ENCODE assay signal across 11 cellular contexts in genomic region chr11:17846852-17847453, GRCh38.
DNase-seq lines count a peak whose midpoint lies in the region; ATAC-seq and TF ChIP-seq lines count a peak whose summit lies in the region.
"Had no signal": no experiment of that assay in that cellular context is flagged by ENCODE, and none has a peak within 500 bp of the region (broad histone marks: within the 10 kb centered on the region; RNA-seq: fewer than 3 reads in every experiment).

No MANE protein-coding gene starts in this region.

- H3K36me3 ChIP-seq in GM23248 (ENCODE audit: low read depth): no peaks in the 10 kb centered on the region
- H3K36me3 ChIP-seq in Panc1 (ENCODE audit: control insufficient read depth, insufficient read depth, low read length): no peaks in the 10 kb centered on the region
- H3K36me3 ChIP-seq in psoas muscle (ENCODE audit: insufficient read depth in 1 of 2, low read depth in 1 of 2): no peaks in the 10 kb centered on the region

- H3K27ac ChIP-seq in GM23248 (no peak overlapping the region), Panc1 (ENCODE audit: low read length) (no peak overlapping the region), psoas muscle (peak overlapping the region; percentile 47)

- H4K20me1 ChIP-seq in GM23248 (ENCODE audit: insufficient read depth): no peaks in the 10 kb centered on the region

- in situ Hi-C loops in GM23248 (cut with MboI) (no loop called here), Panc1 (cut with HindIII; ENCODE audit: low pct_unique_long_range_greater_than_20kb, low sequenced_read_pairs) (no loop called here)

- H3K36me3 Mint-ChIP-seq in T-helper 17 cell (ENCODE audit: low read depth): peaks cover 9% of the 10 kb centered on the region

- peaks cover 3% of the 10 kb centered on the region for H3K4me1 Mint-ChIP-seq in T-helper 17 cell

- WGBS in GM23248 (ENCODE audit: low coverage in 1 of 2, low lambda C conversion rate in 2 of 2, missing lambda C conversion rate in 2 of 2), 2 experiments: 83 to 87% methylated on average over 7 of the region's 7 CpGs
- WGBS in psoas muscle, 3 donors: 34 to 46% (median 37%) methylated on average over 7 of the region's 7 CpGs

- no peaks in the 10 kb centered on the region for H3K27me3 Mint-ChIP-seq in T-helper 17 cell

- H3K4me1 ChIP-seq in GM23248 (ENCODE audit: insufficient read depth) (peaks cover 15% of the 10 kb centered on the region), Panc1 (ENCODE audit: control insufficient read depth, insufficient read depth, low read length) (no peaks in the 10 kb centered on the region), psoas muscle (peaks cover 36% of the 10 kb centered on the region)

- POLR2A ChIA-PET in Panc1 (lab: Charles Lee): interaction anchor here (0.7 kb wide), 1 partner anchor 293 kb away, joined by 4 read pairs; no protein-coding TSS in a partner anchor

- peaks cover 14% of the 10 kb centered on the region for H3F3A ChIP-seq in GM23248 (ENCODE audit: insufficient read depth)

- ATAC-seq in Panc1: 0 out of 2 replicates have a peak, but pooled peaks have one; percentile 63
- ATAC-seq in psoas muscle: peak; percentile 84 to 91 (median 90)
- no peak for ATAC-seq in GM21576 (IDR thresholded peaks at IDR 0.05; ENCODE audit: unreplicated experiment)
- ATAC-seq in esophagus mucosa: no peak
- no peak for ATAC-seq in T-helper 17 cell

- BruUV-seq in Panc1 (replicated peaks; lab: Mats Ljungman, UMichigan): no TSS peak

- intact Hi-C loops in Panc1 (cut with micrococcal nuclease; ENCODE audit: unreplicated experiment): no loop called here
- intact Hi-C loops in psoas muscle (cut with DNase I): loop anchor here (2.0 to 5.0 kb wide), 3 partner anchors 86 to 130 kb away; no protein-coding TSS in a partner anchor

- H3K9ac ChIP-seq in GM23248: no peak overlapping the region

- H3K9me3 ChIP-seq in GM23248 (ENCODE audit: low read depth) (no peaks in the 10 kb centered on the region), Panc1 (ENCODE audit: control insufficient read depth, insufficient read depth, low read depth, low read length) (no peaks in the 10 kb centered on the region), psoas muscle (no peaks in the 10 kb centered on the region), T-helper 17 cell (ENCODE audit: control insufficient read depth, low read length, poor library complexity, severe bottlenecking) (no peaks in the 10 kb centered on the region)

- no peak overlapping the region for H3K27ac Mint-ChIP-seq in T-helper 17 cell

- TF ChIP-seq CTCF in Panc1 (IDR thresholded peaks at IDR 0.05) (peak; percentile 22; the same call in 1 of the 2 replicates), fibroblast of mammary gland (conservative IDR thresholded peaks at IDR 0.05; ENCODE audit: control insufficient read depth, insufficient read depth, low read depth, low read length) (peak; percentile 44), psoas muscle (IDR thresholded peaks at IDR 0.05) (peak; percentile 56)

- no peak overlapping the region for H2AFZ ChIP-seq in GM23248

- CTCF ChIA-PET in Panc1 (lab: Charles Lee): no interaction called here

- DNase-seq in GM23248 (peak; percentile 12), Panc1 (ENCODE audit: low read depth, low spot score) (no peak), fibroblast of mammary gland (ENCODE audit: low read depth) (peak; percentile 69), psoas muscle (peak; percentile 29 to 67), T-helper 17 cell (no peak)
- DNase-seq in stimulated activated naive CD4-positive, alpha-beta T cell treated with Interleukin-2 at 50 U/mL for 16 hours (lab: John Stamatoyannopoulos, UW): no peak
- DNase-seq: activated CD4-positive, alpha-beta T cell treated with anti-CD3 and anti-CD28 coated beads, Interleukin-2, amount 50 U/mL, for 4 hours; cortex of kidney; NCI-H2081 treated with DMSO at 0.1 percent for 48 hours had no signal

- H3K27me3 ChIP-seq in GM23248 (replicated peaks; ENCODE audit: insufficient read depth) (no peaks in the 10 kb centered on the region), Panc1 (ENCODE audit: control insufficient read depth, insufficient read depth, low read length) (no peaks in the 10 kb centered on the region), psoas muscle (ENCODE audit: insufficient read depth in 3 of 3, low read length in 2 of 3) (no peaks in the 10 kb centered on the region)

- H3K4me3 Mint-ChIP-seq in T-helper 17 cell: no peak overlapping the region

- H3K4me3 ChIP-seq in GM23248: no peak overlapping the region
- H3K4me3 ChIP-seq in Panc1 (ENCODE audit: low read depth in 2 of 2, low read length in 2 of 2): no peak overlapping the region
- no peak overlapping the region for H3K4me3 ChIP-seq in fibroblast of mammary gland (ENCODE audit: control insufficient read depth, low read depth, low read length)
- H3K4me3 ChIP-seq in psoas muscle: no peak overlapping the region

- no peaks in the 10 kb centered on the region for H3K79me2 ChIP-seq in GM23248 (ENCODE audit: insufficient read depth)

- H3K9me2 ChIP-seq in GM23248 (ENCODE audit: insufficient read depth): no peaks in the 10 kb centered on the region

- H3K4me2 ChIP-seq in GM23248 (ENCODE audit: unreplicated experiment): no peak overlapping the region

Comparison
In these comparisons a context has a peak if more than half of its experiments do, and no peak if none do; other contexts are left out.
1. DNase-seq: peak in GM23248 (single experiment), fibroblast of mammary gland (single experiment) and psoas muscle (2 of 2); none in Panc1 (single experiment), stimulated activated naive CD4-positive, alpha-beta T cell treated with Interleukin-2 at 50 U/mL for 16 hours (single experiment) and T-helper 17 cell (0 of 3).
2. ATAC-seq: peak in Panc1 (single experiment) and psoas muscle (4 of 4); none in GM21576 (single experiment), esophagus mucosa (single experiment) and T-helper 17 cell (single experiment).
3. Peak in every context shown above with its lines, with median percentiles within 50 percentile points of each other: CTCF ChIP-seq.